ENCODE assay signal across 9 cellular contexts in the genomic region with DNA sequence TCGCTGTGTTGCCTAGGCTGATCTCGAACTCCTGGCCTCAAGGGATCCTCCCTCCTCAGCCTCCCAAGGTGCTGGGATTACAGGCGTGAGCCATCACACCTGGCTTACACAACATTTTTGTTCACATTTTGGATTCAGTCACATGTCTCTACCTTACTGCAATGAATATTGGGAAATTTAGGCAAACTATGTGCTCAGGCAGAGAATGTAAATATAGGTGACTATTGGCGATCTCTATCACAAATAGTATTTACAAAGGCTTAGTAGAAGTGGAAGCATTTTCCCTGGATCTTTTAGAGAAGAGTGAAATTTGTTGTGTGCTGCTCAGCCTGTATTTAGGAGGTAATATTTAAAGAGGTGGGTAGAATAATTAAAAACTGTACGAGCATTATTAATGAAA. TPM values are rescaled to one million over a fixed set of nuclear protein-coding genes. Genes with fewer than 3 reads are reported as not detected.
"Had no signal": no experiment of that assay in that cellular context is flagged by ENCODE, and none has a peak within 500 bp of the region (broad histone marks: within the 10 kb centered on the region; RNA-seq: fewer than 3 reads in every experiment).

No MANE protein-coding gene starts in this region.

- ATAC-seq: GM12878 had no signal

- FAIRE-seq: G401.6, GM12878, GM12891, GM12892, GM18507, GM19239 had no signal

- DNase-seq: GDM1, GF-D8 had no signal

- H3K4me3 ChIP-seq: GM12878 had no signal

RNA-seq across cellular contexts. Expression of a gene that starts 20.7 kb away (rescaled TPM):
- total RNA-seq: G401 had no signal
